9 cellular contexts compared by ENCODE assay signal in genomic region chr2:64403426-64403825, GRCh38. TPM values are rescaled to one million over a fixed set of nuclear protein-coding genes. Genes with fewer than 3 reads are reported as not detected.
DNase-seq lines count a peak whose midpoint lies in the region; ATAC-seq and TF ChIP-seq lines count a peak whose summit lies in the region.
"Had no signal": no experiment of that assay in that cellular context is flagged by ENCODE, and none has a peak within 500 bp of the region (broad histone marks: within the 10 kb centered on the region; RNA-seq: fewer than 3 reads in every experiment).

No MANE protein-coding gene starts in this region.

- POLR2A ChIA-PET in Caco-2 (lab: Charles Lee), result no interaction called here

- H3K56ac ChIP-seq in mesendoderm (ENCODE audit: low read length), result peak overlapping the region; percentile 36

- no peak overlapping the region for H4K8ac ChIP-seq in mesendoderm (ENCODE audit: low read depth, low read length)

- H3K9ac ChIP-seq in HUES6 (ENCODE audit: low read length), result no peak overlapping the region
- H3K9ac ChIP-seq in colonic mucosa (ENCODE audit: low read depth in 2 of 2, low read length in 2 of 2), result peak overlapping the region in 1 of 2 donors; percentile 70
- H3K9ac ChIP-seq in mesendoderm (ENCODE audit: low read length), result no peak overlapping the region
- peak overlapping the region in 1 of 2 donors; percentile 13 for H3K9ac ChIP-seq in stomach smooth muscle (ENCODE audit: low read length in 2 of 2)

- no peaks in the 10 kb centered on the region for H3K79me2 ChIP-seq in mesendoderm (ENCODE audit: control insufficient read depth, insufficient read depth, low read length)

- no peak overlapping the region for H2BK5ac ChIP-seq in mesendoderm (ENCODE audit: low read length)

- H3K27me3 ChIP-seq in HUES6 (ENCODE audit: control insufficient read depth, insufficient read depth, low read length) (no peaks in the 10 kb centered on the region), colonic mucosa (no peaks in the 10 kb centered on the region), mesendoderm (ENCODE audit: insufficient read depth, low read length, poor library complexity) (no peaks in the 10 kb centered on the region), stomach smooth muscle (ENCODE audit: control insufficient read depth in 1 of 2, insufficient read depth in 2 of 2, low read length in 2 of 2) (no peaks in the 10 kb centered on the region), Caco-2 (replicated peaks; ENCODE audit: control insufficient read depth, insufficient read depth, low read length) (no peaks in the 10 kb centered on the region)

- no peak for ATAC-seq in sciatic nerve
- ATAC-seq: natural killer cell treated with Interleukin-12 subunit alpha and Interleukin-12 subunit beta and Interleukin-15 and Interleukin-18, amount 100 ng/mL, for 72 hours had no signal

- no peak overlapping the region for H3K4me2 ChIP-seq in mesendoderm (ENCODE audit: low read length)

- H4K5ac ChIP-seq in mesendoderm (ENCODE audit: low read length), result no peak overlapping the region

- no peak overlapping the region for H2BK120ac ChIP-seq in mesendoderm (ENCODE audit: low read depth, low read length)

- H3K36me3 ChIP-seq in HUES6 (ENCODE audit: control insufficient read depth, insufficient read depth, low read length), result no peaks in the 10 kb centered on the region
- H3K36me3 ChIP-seq in colonic mucosa, result no peaks in the 10 kb centered on the region
- H3K36me3 ChIP-seq in mesendoderm (ENCODE audit: control insufficient read depth, insufficient read depth, low read length), result no peaks in the 10 kb centered on the region
- H3K36me3 ChIP-seq in stomach smooth muscle (ENCODE audit: control insufficient read depth in 2 of 2, insufficient read depth in 2 of 2, low read length in 2 of 2), result no peaks in the 10 kb centered on the region
- H3K36me3 ChIP-seq in Caco-2 (ENCODE audit: control insufficient read depth, insufficient read depth, low read length), result no peaks in the 10 kb centered on the region

- H3K4me1 ChIP-seq in HUES6 (ENCODE audit: control insufficient read depth, insufficient read depth, low read length), result peaks cover 61% of the 10 kb centered on the region
- peaks cover 27% of the 10 kb centered on the region for H3K4me1 ChIP-seq in colonic mucosa
- peaks cover 22% of the 10 kb centered on the region for H3K4me1 ChIP-seq in mesendoderm (ENCODE audit: control insufficient read depth, low read depth, low read length)
- peaks cover 18% of the 10 kb centered on the region for H3K4me1 ChIP-seq in stomach smooth muscle (ENCODE audit: control insufficient read depth, insufficient read depth, low read length)
- H3K4me1 ChIP-seq in Caco-2, result peaks cover 57% of the 10 kb centered on the region

- H2BK15ac ChIP-seq in mesendoderm (replicated peaks; ENCODE audit: low read depth), result peak overlapping the region; percentile 79

- no peaks in the 10 kb centered on the region for H3K9me3 Mint-ChIP-seq in Caco-2 (ENCODE audit: unreplicated experiment)
- H3K9me3 Mint-ChIP-seq: natural killer cell treated with Interleukin-12 subunit alpha and Interleukin-12 subunit beta and Interleukin-15 and Interleukin-18, amount 100 ng/mL, for 72 hours had no signal

- H3K4me3 ChIP-seq in HUES6 (ENCODE audit: low read depth, low read length), result peak overlapping the region; percentile 46; the same call in 1 of the 2 replicates
- no peak overlapping the region for H3K4me3 ChIP-seq in colonic mucosa
- no peak overlapping the region for H3K4me3 ChIP-seq in mesendoderm (ENCODE audit: low read length)
- peak overlapping the region in 1 of 2 donors; percentile 47 for H3K4me3 ChIP-seq in stomach smooth muscle (ENCODE audit: low read length in 2 of 2)
- H3K4me3 ChIP-seq in Caco-2 (ENCODE audit: low read depth, low read length), result no peak overlapping the region

- no CpG with 5 or more reads among the region's 8 CpGs for WGBS in mesendoderm (ENCODE audit: extremely low coverage, insufficient coverage, low lambda C conversion rate)

- CTCF ChIA-PET in Caco-2 (lab: Charles Lee), result no interaction called here

- no peak for DNase-seq in colonic mucosa
- DNase-seq in mesendoderm, result peak; percentile 72
- DNase-seq in sciatic nerve (ENCODE audit: low spot score), result no peak
- no peak for DNase-seq in Caco-2
- DNase-seq in GM13977 (ENCODE audit: low spot score), result no peak
- no peak for DNase-seq in GDM1 (lab: John Stamatoyannopoulos, UW)

- no peak overlapping the region for H3K23ac ChIP-seq in mesendoderm (ENCODE audit: low read length)

- H3K9me3 ChIP-seq in HUES6 (ENCODE audit: control insufficient read depth, insufficient read depth, low read depth, low read length) (no peaks in the 10 kb centered on the region), colonic mucosa (no peaks in the 10 kb centered on the region), stomach smooth muscle (ENCODE audit: control insufficient read depth in 2 of 2, low read length in 2 of 2) (no peaks in the 10 kb centered on the region), Caco-2 (no peaks in the 10 kb centered on the region)

- no peak overlapping the region for H3K27ac Mint-ChIP-seq in Caco-2 (ENCODE audit: unreplicated experiment)
- H3K27ac Mint-ChIP-seq: natural killer cell treated with Interleukin-12 subunit alpha and Interleukin-12 subunit beta and Interleukin-15 and Interleukin-18, amount 100 ng/mL, for 72 hours had no signal

- peak overlapping the region; percentile 73 for H3K4ac ChIP-seq in mesendoderm (ENCODE audit: low read depth, low read length)

- BruUV-seq in Caco-2 (replicated peaks; lab: Mats Ljungman, UMichigan), result no TSS peak

- peaks cover 45% of the 10 kb centered on the region for H3K4me1 Mint-ChIP-seq in Caco-2 (ENCODE audit: low read depth, unreplicated experiment)

- peak overlapping the region; percentile 24 for H3K18ac ChIP-seq in mesendoderm (ENCODE audit: low read length)

- no peak overlapping the region for H3K4me3 Mint-ChIP-seq in Caco-2 (ENCODE audit: unreplicated experiment)
- H3K4me3 Mint-ChIP-seq: natural killer cell treated with Interleukin-12 subunit alpha and Interleukin-12 subunit beta and Interleukin-15 and Interleukin-18, amount 100 ng/mL, for 72 hours had no signal

- TF ChIP-seq CTCF in colonic mucosa (IDR thresholded peaks at IDR 0.05) (no peak), Caco-2 (IDR thresholded peaks at IDR 0.05; ENCODE audit: insufficient read depth in 1 of 2, low read depth in 1 of 2, low read length in 1 of 2, severe bottlenecking in 1 of 2, unreplicated experiment in 1 of 2) (no peak), GM13977 (IDR thresholded peaks at IDR 0.05; ENCODE audit: extremely low read depth, insufficient read depth, missing control alignments) (no peak)

- H3K27me3 Mint-ChIP-seq in Caco-2 (ENCODE audit: insufficient read depth, unreplicated experiment), result no peaks in the 10 kb centered on the region

- peak overlapping the region; percentile 38 for H2AK5ac ChIP-seq in mesendoderm (ENCODE audit: low read length)

- intact Hi-C loops in colonic mucosa (cut with DNase I) (no loop called here), sciatic nerve (cut with DNase I) (no loop called here), Caco-2 (cut with micrococcal nuclease; ENCODE audit: unreplicated experiment) (loop anchor here (1.0 to 5.0 kb wide), 2 partner anchors 9 to 41 kb away; no protein-coding TSS in a partner anchor)

- H3K27ac ChIP-seq in HUES6 (ENCODE audit: low read depth, low read length) (peak overlapping the region; percentile 74; the same call in 1 of the 2 replicates), colonic mucosa (peak overlapping the region; percentile 71), mesendoderm (ENCODE audit: low read depth, low read length) (peak overlapping the region; percentile 77), stomach smooth muscle (ENCODE audit: low read length) (peak overlapping the region; percentile 78)

- in situ Hi-C loops in GM13977 (cut with MboI; ENCODE audit: low pct_unique_long_range_greater_than_20kb, low sequenced_read_pairs, unreplicated experiment), result no loop called here

- H3K36me3 Mint-ChIP-seq in Caco-2 (ENCODE audit: insufficient read depth, unreplicated experiment), result no peaks in the 10 kb centered on the region
- H3K36me3 Mint-ChIP-seq: natural killer cell treated with Interleukin-12 subunit alpha and Interleukin-12 subunit beta and Interleukin-15 and Interleukin-18, amount 100 ng/mL, for 72 hours had no signal

- no peaks in the 10 kb centered on the region for H3K79me1 ChIP-seq in mesendoderm (ENCODE audit: low read length)

RNA-seq across cellular contexts. Expression of gene LGALSL, which starts 50.5 kb away (rescaled TPM):
- total RNA-seq in colonic mucosa (10 to 100 TPM; 26.4 to 34.8 TPM), sciatic nerve (18.6 TPM), Caco-2 (2022) (36.9 and 37.2 TPM in 2 replicates)
- 9.2 TPM for polyA plus RNA-seq in mesendoderm (2013, experiment 1 of 2)
- polyA plus RNA-seq in mesendoderm (2013, experiment 2 of 2), result 8.9 TPM
